Comparison of ENCODE assay signal across 9 cellular contexts in genomic region chr20:50478162-50479036, GRCh38. TPM values are rescaled to one million over a fixed set of nuclear protein-coding genes. Genes with fewer than 3 reads are reported as not detected.
A peak's percentile ranks its signal among the peaks of the same experiment; 100 is the strongest.
DNase-seq lines count a peak whose midpoint lies in the region; ATAC-seq and FAIRE-seq lines count a peak whose summit lies in the region.
"Had no signal": no experiment of that assay in that cellular context is flagged by ENCODE, and none has a peak within 500 bp of the region (broad histone marks: within the 10 kb centered on the region; RNA-seq: fewer than 3 reads in every experiment).

No MANE protein-coding gene starts in this region.

- no peak for FAIRE-seq in frontal cortex (lab: Jason Lieb, UNC)

- peak; percentile 60 for ATAC-seq in GM21825 (IDR thresholded peaks at IDR 0.05; ENCODE audit: unreplicated experiment)
- ATAC-seq in activated CD4-positive, alpha-beta T cell treated with anti-CD3 and anti-CD28 coated beads for 36 hours = peak; percentile 99
- ATAC-seq in stimulated activated memory B cell treated with anti-CD40 and anti-IgM and Interleukin-4, amounts not matched to agents 10 μg/mL and 1 μg/mL and 100 μg/mL, for 72 hours = peak; percentile 97

- peaks cover 32% of the 10 kb centered on the region for H3K4me1 Mint-ChIP-seq in activated CD4-positive, alpha-beta T cell treated with anti-CD3 and anti-CD28 coated beads for 36 hours
- peaks cover 64% of the 10 kb centered on the region for H3K4me1 Mint-ChIP-seq in dendritic cell treated with granulocyte-macrophage colony-stimulating factor and Interleukin-4, amounts not matched to agents 40 ng/mL and 50 ng/mL, for 4 days (ENCODE audit: low read depth)
- peaks cover 44% of the 10 kb centered on the region for H3K4me1 Mint-ChIP-seq in stimulated activated memory B cell treated with anti-CD40 and anti-IgM and Interleukin-4, amounts not matched to agents 10 μg/mL and 1 μg/mL and 100 μg/mL, for 72 hours

- H3K4me3 Mint-ChIP-seq in activated CD4-positive, alpha-beta T cell treated with anti-CD3 and anti-CD28 coated beads for 36 hours = no peak overlapping the region
- H3K4me3 Mint-ChIP-seq in dendritic cell treated with granulocyte-macrophage colony-stimulating factor and Interleukin-4, amounts not matched to agents 40 ng/mL and 50 ng/mL, for 4 days = no peak overlapping the region
- H3K4me3 Mint-ChIP-seq in stimulated activated memory B cell treated with anti-CD40 and anti-IgM and Interleukin-4, amounts not matched to agents 10 μg/mL and 1 μg/mL and 100 μg/mL, for 72 hours = no peak overlapping the region
- H3K4me3 Mint-ChIP-seq: activated naive CD8-positive, alpha-beta T cell had no signal

- intact Hi-C loops in activated CD4-positive, alpha-beta T cell treated with anti-CD3 and anti-CD28 coated beads for 36 hours (cut with DNase I, micrococcal nuclease) = loop anchor here (1.0 to 5.0 kb wide), 7 partner anchors 32 to 158 kb away; partner anchors contain the start of gene PTPN1 (in 1 of the 2)
- intact Hi-C loops in dendritic cell treated with granulocyte-macrophage colony-stimulating factor and Interleukin-4, amounts not matched to agents 40 ng/mL and 50 ng/mL, for 4 days (cut with micrococcal nuclease) = loop anchor here (5.0 kb wide), 2 partner anchors 34 to 94 kb away; partner anchors contain the start of gene PTPN1

- H3K27ac Mint-ChIP-seq in activated CD4-positive, alpha-beta T cell treated with anti-CD3 and anti-CD28 coated beads for 36 hours = peak overlapping the region; percentile 13
- peak overlapping the region; percentile 27 for H3K27ac Mint-ChIP-seq in dendritic cell treated with granulocyte-macrophage colony-stimulating factor and Interleukin-4, amounts not matched to agents 40 ng/mL and 50 ng/mL, for 4 days
- H3K27ac Mint-ChIP-seq in stimulated activated memory B cell treated with anti-CD40 and anti-IgM and Interleukin-4, amounts not matched to agents 10 μg/mL and 1 μg/mL and 100 μg/mL, for 72 hours = no peak overlapping the region
- H3K27ac Mint-ChIP-seq: activated naive CD8-positive, alpha-beta T cell had no signal

- CTCF ChIA-PET in activated CD4-positive, alpha-beta T cell treated with anti-CD3 and anti-CD28 coated beads for 36 hours (lab: Charles Lee) = interaction anchor here (0.6 to 2.9 kb wide), 17 partner anchors 10 to 457 kb away, joined by 3 to 28 read pairs (median 3); no protein-coding TSS in a partner anchor

- no peaks in the 10 kb centered on the region for H3K36me3 Mint-ChIP-seq in activated CD4-positive, alpha-beta T cell treated with anti-CD3 and anti-CD28 coated beads for 36 hours (ENCODE audit: low read depth)
- peaks cover 2% of the 10 kb centered on the region for H3K36me3 Mint-ChIP-seq in dendritic cell treated with granulocyte-macrophage colony-stimulating factor and Interleukin-4, amounts not matched to agents 40 ng/mL and 50 ng/mL, for 4 days (ENCODE audit: low read depth)
- no peaks in the 10 kb centered on the region for H3K36me3 Mint-ChIP-seq in stimulated activated memory B cell treated with anti-CD40 and anti-IgM and Interleukin-4, amounts not matched to agents 10 μg/mL and 1 μg/mL and 100 μg/mL, for 72 hours
- H3K36me3 Mint-ChIP-seq: activated naive CD8-positive, alpha-beta T cell had no signal

- POLR2A ChIA-PET in activated CD4-positive, alpha-beta T cell treated with anti-CD3 and anti-CD28 coated beads for 36 hours (lab: Charles Lee) = no interaction called here

- peak; percentile 78 for DNase-seq in DMS 273 (lab: John Stamatoyannopoulos, UW; ENCODE audit: unreplicated experiment)
- DNase-seq in NCI-H146 treated with DMSO at 0.1 percent for 48 hours (lab: John Stamatoyannopoulos, UW; ENCODE audit: unreplicated experiment) = peak; percentile 58
- DNase-seq in activated CD4-positive, alpha-beta T cell treated with anti-CD3 and anti-CD28 coated beads for 36 hours = peak; percentile 89
- DNase-seq in midbrain (lab: John Stamatoyannopoulos, UW) = peak; percentile 8
- DNase-seq in frontal cortex (ENCODE audit: low spot score in 2 of 2) = no peak

- no peaks in the 10 kb centered on the region for H3K9me3 Mint-ChIP-seq in activated CD4-positive, alpha-beta T cell treated with anti-CD3 and anti-CD28 coated beads for 36 hours (ENCODE audit: low read depth)
- H3K9me3 Mint-ChIP-seq in dendritic cell treated with granulocyte-macrophage colony-stimulating factor and Interleukin-4, amounts not matched to agents 40 ng/mL and 50 ng/mL, for 4 days = no peaks in the 10 kb centered on the region
- H3K9me3 Mint-ChIP-seq in stimulated activated memory B cell treated with anti-CD40 and anti-IgM and Interleukin-4, amounts not matched to agents 10 μg/mL and 1 μg/mL and 100 μg/mL, for 72 hours = no peaks in the 10 kb centered on the region

- no peaks in the 10 kb centered on the region for H3K27me3 Mint-ChIP-seq in activated CD4-positive, alpha-beta T cell treated with anti-CD3 and anti-CD28 coated beads for 36 hours
- no peaks in the 10 kb centered on the region for H3K27me3 Mint-ChIP-seq in dendritic cell treated with granulocyte-macrophage colony-stimulating factor and Interleukin-4, amounts not matched to agents 40 ng/mL and 50 ng/mL, for 4 days
- no peaks in the 10 kb centered on the region for H3K27me3 Mint-ChIP-seq in stimulated activated memory B cell treated with anti-CD40 and anti-IgM and Interleukin-4, amounts not matched to agents 10 μg/mL and 1 μg/mL and 100 μg/mL, for 72 hours
- H3K27me3 Mint-ChIP-seq: activated naive CD8-positive, alpha-beta T cell had no signal

RNA-seq across cellular contexts. Expression of gene PTPN1, which starts 31.8 kb away (rescaled TPM):
- 10 to 100 TPM; 79.0 to 92.8 TPM for total RNA-seq in activated CD4-positive, alpha-beta T cell treated with anti-CD3 and anti-CD28 coated beads for 36 hours
- 15.9 TPM for total RNA-seq in frontal cortex

Comparison
In these comparisons a context has a peak if more than half of its experiments do, and no peak if none do; other contexts are left out.
1. DNase-seq: peak in DMS 273 (single experiment), NCI-H146 treated with DMSO at 0.1 percent for 48 hours (single experiment), activated CD4-positive, alpha-beta T cell treated with anti-CD3 and anti-CD28 coated beads for 36 hours (single experiment) and midbrain (single experiment); none in frontal cortex (0 of 2).
2. Peak in every context shown above with its lines, with median percentiles within 50 percentile points of each other: ATAC-seq.